ENCODE assay signal across 12 cellular contexts in the genomic region with DNA sequence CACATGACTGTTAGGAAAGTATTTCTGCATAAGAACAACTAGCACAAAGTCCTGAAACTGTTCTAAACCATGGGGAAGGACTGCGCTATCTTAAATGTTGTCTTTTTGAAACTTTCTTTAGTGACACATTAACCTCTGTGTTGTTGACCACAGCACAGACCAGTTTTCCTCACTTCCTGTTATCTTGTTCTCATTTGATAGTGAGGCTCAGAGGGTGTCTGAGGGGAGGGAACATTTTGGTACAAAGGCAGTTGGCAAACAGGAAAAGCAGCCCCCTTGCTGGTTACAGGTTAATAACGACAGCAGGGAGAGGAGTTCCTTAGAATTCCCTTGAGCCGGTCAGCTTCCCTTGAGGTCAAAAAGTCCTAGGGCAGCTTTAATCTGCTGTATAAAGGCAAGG.
A peak's percentile ranks its signal among the peaks of the same experiment; 100 is the strongest.
DNase-seq lines count a peak whose midpoint lies in the region; ATAC-seq and TF ChIP-seq lines count a peak whose summit lies in the region.
"Had no signal": no experiment of that assay in that cellular context is flagged by ENCODE, and none has a peak within 500 bp of the region (broad histone marks: within the 10 kb centered on the region; RNA-seq: fewer than 3 reads in every experiment).

No MANE protein-coding gene starts in this region.

- no peak overlapping the region for H2BK5ac ChIP-seq in H9 (ENCODE audit: insufficient read length, low read length)

- no peak overlapping the region for H3K18ac ChIP-seq in H9 (ENCODE audit: insufficient read length, low read depth, low read length)

- no peak overlapping the region for H2AK5ac ChIP-seq in H9 (ENCODE audit: insufficient read length, low read length)

- H3K4me1 ChIP-seq in H9 (ENCODE audit: insufficient read depth, low read length) (no peaks in the 10 kb centered on the region), uterus (no peaks in the 10 kb centered on the region)
- H3K4me1 ChIP-seq: psoas muscle had no signal

- no peak overlapping the region for H2BK120ac ChIP-seq in H9 (ENCODE audit: low read depth, low read length, poor library complexity, severe bottlenecking)

- H3T11ph ChIP-seq in H9 (ENCODE audit: low read length): no peak overlapping the region

- DNase-seq in H9 (peak; percentile 33), islet precursor cell (peak; percentile 53), germinal center (ENCODE audit: low spot score) (no peak), T-helper 9 cell (no peak), uterus (no peak)
- DNase-seq in activated CD4-positive, alpha-beta T cell treated with anti-CD3 and anti-CD28 coated beads, Interleukin-2, amount 50 U/mL, for 1 hour: no peak
- DNase-seq: foreskin fibroblast, psoas muscle, stomach had no signal

- no peak overlapping the region for H3K9ac ChIP-seq in H9 (ENCODE audit: extremely low read depth, insufficient read length, low read length)

- no peak overlapping the region for H3K23ac ChIP-seq in H9 (ENCODE audit: insufficient read length, low read depth, low read length)

- peak overlapping the region in 2 of 3 experiments; percentile 27 to 63; a peak in 3 of 7 replicates for H3K27ac Mint-ChIP-seq in H9
- H3K27ac Mint-ChIP-seq: activated naive CD8-positive, alpha-beta T cell had no signal

- H4K91ac ChIP-seq in H9 (ENCODE audit: insufficient read length, low read depth, low read length): no peak overlapping the region

- no peaks in the 10 kb centered on the region for H3K79me2 ChIP-seq in H9 (ENCODE audit: insufficient read depth, low read length)

- no peak overlapping the region for H4K5ac ChIP-seq in H9 (ENCODE audit: insufficient read length, low read depth, low read length)

- no peak for TF ChIP-seq CTCF in H9 (conservative IDR thresholded peaks at IDR 0.05)
- TF ChIP-seq CTCF in uterus (IDR thresholded peaks at IDR 0.05): no peak

- no peaks in the 10 kb centered on the region for H3K36me3 ChIP-seq in uterus
- H3K36me3 ChIP-seq: stomach had no signal

- no peaks in the 10 kb centered on the region for H3K27me3 ChIP-seq in H9 (ENCODE audit: insufficient read depth, low read length)
- no peaks in the 10 kb centered on the region for H3K27me3 ChIP-seq in uterus

- H2AFZ ChIP-seq in H9 (ENCODE audit: low read length): no peak overlapping the region

- no peak overlapping the region for H3K4ac ChIP-seq in H9 (ENCODE audit: low read depth, low read length)

- H2BK15ac ChIP-seq in H9 (ENCODE audit: low read depth, low read length): no peak overlapping the region

- H3K9me3 ChIP-seq in H9 (ENCODE audit: control insufficient read depth, low read depth, low read length): no peaks in the 10 kb centered on the region
- H3K9me3 ChIP-seq in uterus: no peaks in the 10 kb centered on the region
- H3K9me3 ChIP-seq: psoas muscle had no signal

- H3K36me3 Mint-ChIP-seq in H9 (ENCODE audit: insufficient read depth in 1 of 3, low read depth in 3 of 3): peaks cover 0 to 4% (median 0%) of the 10 kb centered on the region in 3 experiments; a peak in 1 of 7 replicates
- H3K36me3 Mint-ChIP-seq: activated naive CD8-positive, alpha-beta T cell had no signal

- no peaks in the 10 kb centered on the region for H4K20me1 ChIP-seq in H9 (ENCODE audit: control insufficient read depth, insufficient read depth, insufficient read length)

- H3K23me2 ChIP-seq in H9 (ENCODE audit: insufficient read length, low read depth, low read length, poor library complexity, severe bottlenecking): no peaks in the 10 kb centered on the region

- no peak overlapping the region for H3K27ac ChIP-seq in H9 (ENCODE audit: insufficient read length, low read depth, low read length)
- H3K27ac ChIP-seq in uterus: no peak overlapping the region
- H3K27ac ChIP-seq: psoas muscle, stomach had no signal

- H3K4me3 ChIP-seq in uterus: no peak overlapping the region
- H3K4me3 ChIP-seq: psoas muscle, stomach had no signal

- intact Hi-C loops in uterus (cut with DNase I; ENCODE audit: low total_unique reads): no loop called here

- H3K14ac ChIP-seq in H9 (ENCODE audit: insufficient read depth, low read length): no peak overlapping the region

- peaks cover 8 to 9% of the 10 kb centered on the region in 2 experiments for H3K4me1 Mint-ChIP-seq in H9

- WGBS in H9 (ENCODE audit: extremely low coverage, insufficient read length, low lambda C conversion rate): no CpG with 5 or more reads among the region's 3 CpGs

- H4K8ac ChIP-seq in H9 (replicated peaks; ENCODE audit: insufficient read length, low read depth, low read length): no peak overlapping the region

- no peak overlapping the region for H3K4me3 Mint-ChIP-seq in H9
- H3K4me3 Mint-ChIP-seq: activated naive CD8-positive, alpha-beta T cell had no signal

- no peak overlapping the region for H2BK12ac ChIP-seq in H9 (ENCODE audit: insufficient read length, low read depth, low read length)

- H3K9me3 Mint-ChIP-seq in H9: peaks cover 4 to 5% of the 10 kb centered on the region in 2 experiments; a peak in 4 of 5 replicates

- H3K56ac ChIP-seq in H9 (ENCODE audit: insufficient read length, low read depth, low read length): no peak overlapping the region

- H3K27me3 Mint-ChIP-seq in H9 (ENCODE audit: low read depth): no peaks in the 10 kb centered on the region
- H3K27me3 Mint-ChIP-seq: activated naive CD8-positive, alpha-beta T cell had no signal

- ATAC-seq in GM18868 (IDR thresholded peaks at IDR 0.05; ENCODE audit: unreplicated experiment) (peak; percentile 57), HG03571 (IDR thresholded peaks at IDR 0.05; ENCODE audit: unreplicated experiment) (peak; percentile 99)
- ATAC-seq: psoas muscle had no signal

- no peaks in the 10 kb centered on the region for H3K79me1 ChIP-seq in H9 (ENCODE audit: insufficient read depth, low read depth, low read length, poor library complexity, severe bottlenecking)

- H2BK20ac ChIP-seq in H9 (ENCODE audit: low read depth, low read length, poor library complexity, severe bottlenecking): no peak overlapping the region

- no peak for TF ChIP-seq POLR2A in uterus (IDR thresholded peaks at IDR 0.05)

- no peak overlapping the region for H3K4me2 ChIP-seq in H9 (ENCODE audit: insufficient read depth, insufficient read length, low read length)

Comparison
In these comparisons a context has a peak if more than half of its experiments do, and no peak if none do; other contexts are left out.
1. DNase-seq: peak in H9 (single experiment) and islet precursor cell (single experiment); none in germinal center (single experiment), T-helper 9 cell (single experiment), uterus (0 of 2) and activated CD4-positive, alpha-beta T cell treated with anti-CD3 and anti-CD28 coated beads, Interleukin-2, amount 50 U/mL, for 1 hour (single experiment).